Comparison of ENCODE assay signal across 8 cellular contexts in the genomic region with DNA sequence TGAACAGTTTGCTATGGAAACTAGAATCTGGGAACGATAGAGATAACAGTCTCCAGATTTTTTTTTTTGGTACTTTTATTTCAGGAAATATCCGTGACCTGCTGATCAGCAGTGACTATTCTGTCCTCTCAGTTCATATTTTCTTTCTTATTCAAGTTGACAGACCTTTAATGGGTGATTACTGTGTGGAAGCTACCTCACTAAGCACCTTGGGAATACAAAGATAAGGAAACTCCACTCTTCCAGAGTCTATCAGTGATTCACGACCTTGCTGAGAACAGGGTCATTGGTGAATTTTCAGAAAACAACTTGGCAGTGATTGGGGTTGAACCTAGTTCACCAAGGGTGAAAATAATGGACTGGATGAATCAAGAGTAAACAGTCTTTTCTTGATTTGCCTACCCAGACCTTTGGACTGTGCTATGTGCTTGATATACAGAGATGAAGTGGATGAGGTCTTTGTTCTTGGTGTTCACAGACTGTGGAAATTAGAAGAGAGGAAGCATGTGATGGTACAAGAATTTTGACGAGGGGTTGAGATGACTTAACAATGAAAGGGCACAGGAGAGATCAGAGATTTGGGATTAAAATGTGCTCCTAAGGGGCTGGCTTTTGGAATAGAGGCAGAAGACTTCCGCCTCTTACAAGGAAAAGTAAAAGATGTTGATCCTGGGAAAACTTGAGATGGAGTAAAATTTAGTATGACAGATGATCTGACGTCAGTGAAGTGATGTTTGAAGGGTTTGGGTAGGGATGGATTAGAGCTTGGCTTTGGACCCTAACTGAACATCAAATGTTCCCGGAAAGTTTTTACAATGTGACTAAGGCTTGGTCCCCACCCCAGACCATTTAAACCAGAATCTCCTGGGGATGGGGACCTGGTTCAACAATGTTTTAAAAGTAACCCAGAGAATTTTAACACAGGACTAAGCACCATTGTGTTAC. TPM values are rescaled to one million over a fixed set of nuclear protein-coding genes. Genes with fewer than 3 reads are reported as not detected.
A peak's percentile ranks its signal among the peaks of the same experiment; 100 is the strongest.
DNase-seq lines count a peak whose midpoint lies in the region; TF ChIP-seq lines count a peak whose summit lies in the region.

No MANE protein-coding gene starts in this region.

- peak overlapping the region; percentile 74 for H3K27ac Mint-ChIP-seq in endothelial cell (ENCODE audit: unreplicated experiment)
- H3K27ac Mint-ChIP-seq in neural crest cell (ENCODE audit: unreplicated experiment) = peak overlapping the region; percentile 44

- H3K36me3 Mint-ChIP-seq in endothelial cell (ENCODE audit: low read depth, unreplicated experiment) (peaks cover 9% of the 10 kb centered on the region), neural crest cell (ENCODE audit: low read depth) (peaks cover 3% of the 10 kb centered on the region)

- H3K4me1 Mint-ChIP-seq in endothelial cell (ENCODE audit: unreplicated experiment) = peaks cover 15% of the 10 kb centered on the region
- peaks cover 25% of the 10 kb centered on the region for H3K4me1 Mint-ChIP-seq in neural crest cell

- H3K9me3 Mint-ChIP-seq in endothelial cell (ENCODE audit: unreplicated experiment) (no peaks in the 10 kb centered on the region), neural crest cell (no peaks in the 10 kb centered on the region)

- TF ChIP-seq CTCF in endothelial cell (IDR thresholded peaks at IDR 0.05; ENCODE audit: unreplicated experiment) = no peak
- TF ChIP-seq CTCF in neural crest cell (conservative IDR thresholded peaks at IDR 0.05) = no peak
- no peak for TF ChIP-seq CTCF in GM10266 (IDR thresholded peaks at IDR 0.05; ENCODE audit: control insufficient read depth, insufficient read depth, low read depth, missing control alignments)

- DNase-seq in COLO829 (ENCODE audit: low spot score) = peak; percentile 25
- peak; percentile 56 to 66 for DNase-seq in NCI-H526 (lab: John Stamatoyannopoulos, UW)
- DNase-seq in endothelial cell (ENCODE audit: low spot score) = no peak
- no peak for DNase-seq in neural crest cell (ENCODE audit: low read depth, low spot score)
- DNase-seq in superior temporal gyrus (ENCODE audit: extremely low spot score) = no peak
- no peak for DNase-seq in stimulated activated CD4-positive, alpha-beta T cell treated with anti-CD3 and anti-CD28 coated beads, Interleukin-2, amount 100 ng/mL, for 48 hours
- DNase-seq in activated CD8-positive, alpha-beta memory T cell treated with anti-CD3 and anti-CD28 coated beads, Interleukin-2, amount 50 U/mL, for 48 hours = no peak
- DNase-seq in GM10266 (ENCODE audit: extremely low spot score) = no peak

- H3K4me3 Mint-ChIP-seq in endothelial cell (ENCODE audit: unreplicated experiment) (peak overlapping the region; percentile 94), neural crest cell (peak overlapping the region; percentile 86)

- H3K27me3 Mint-ChIP-seq in endothelial cell (ENCODE audit: unreplicated experiment) (peaks cover 5% of the 10 kb centered on the region), neural crest cell (ENCODE audit: low read depth) (peaks cover 5% of the 10 kb centered on the region)

RNA-seq across cellular contexts. Expression of gene KAT14, which starts 1.2 kb away (rescaled TPM):
- total RNA-seq in endothelial cell (ENCODE audit: unreplicated experiment) = 16.9 TPM
- total RNA-seq in neural crest cell = 30.7 and 31.9 TPM in 2 replicates

RNA-seq across cellular contexts. Expression of gene PET117, which starts 1.2 kb away (rescaled TPM):
- total RNA-seq in endothelial cell (ENCODE audit: unreplicated experiment) (11.0 TPM), neural crest cell (17.8 and 18.7 TPM in 2 replicates)

Comparison
In these comparisons a context has a peak if more than half of its experiments do, and no peak if none do; other contexts are left out.
1. DNase-seq: peak in COLO829 (single experiment) and NCI-H526 (2 of 2); none in endothelial cell (single experiment), neural crest cell (single experiment), superior temporal gyrus (single experiment), stimulated activated CD4-positive, alpha-beta T cell treated with anti-CD3 and anti-CD28 coated beads, Interleukin-2, amount 100 ng/mL, for 48 hours (0 of 2), activated CD8-positive, alpha-beta memory T cell treated with anti-CD3 and anti-CD28 coated beads, Interleukin-2, amount 50 U/mL, for 48 hours (single experiment) and GM10266 (single experiment).